1 cellular context compared by ENCODE assay signal in genomic region chr9:13971910-13972655, GRCh38.
A peak's percentile ranks its signal among the peaks of the same experiment; 100 is the strongest.
TF ChIP-seq lines count a peak whose summit lies in the region.

No MANE protein-coding gene starts in this region.

TF ChIP-seq in endothelial cell of umbilical vein, 7 proteins besides CTCF, POLR2A, EP300 and RAD21:
- TF ChIP-seq FOS (IDR thresholded peaks at IDR 0.05; ENCODE audit: borderline replicate concordance, insufficient read depth, low read length) (peak; percentile 18), MAX (IDR thresholded peaks at IDR 0.05; ENCODE audit: insufficient read depth, insufficient read length) (no peak), JUN (IDR thresholded peaks at IDR 0.05; ENCODE audit: borderline replicate concordance, insufficient read depth, insufficient read length, low read depth) (no peak)
